Comparison of ENCODE assay signal across 8 cellular contexts in the genomic region with DNA sequence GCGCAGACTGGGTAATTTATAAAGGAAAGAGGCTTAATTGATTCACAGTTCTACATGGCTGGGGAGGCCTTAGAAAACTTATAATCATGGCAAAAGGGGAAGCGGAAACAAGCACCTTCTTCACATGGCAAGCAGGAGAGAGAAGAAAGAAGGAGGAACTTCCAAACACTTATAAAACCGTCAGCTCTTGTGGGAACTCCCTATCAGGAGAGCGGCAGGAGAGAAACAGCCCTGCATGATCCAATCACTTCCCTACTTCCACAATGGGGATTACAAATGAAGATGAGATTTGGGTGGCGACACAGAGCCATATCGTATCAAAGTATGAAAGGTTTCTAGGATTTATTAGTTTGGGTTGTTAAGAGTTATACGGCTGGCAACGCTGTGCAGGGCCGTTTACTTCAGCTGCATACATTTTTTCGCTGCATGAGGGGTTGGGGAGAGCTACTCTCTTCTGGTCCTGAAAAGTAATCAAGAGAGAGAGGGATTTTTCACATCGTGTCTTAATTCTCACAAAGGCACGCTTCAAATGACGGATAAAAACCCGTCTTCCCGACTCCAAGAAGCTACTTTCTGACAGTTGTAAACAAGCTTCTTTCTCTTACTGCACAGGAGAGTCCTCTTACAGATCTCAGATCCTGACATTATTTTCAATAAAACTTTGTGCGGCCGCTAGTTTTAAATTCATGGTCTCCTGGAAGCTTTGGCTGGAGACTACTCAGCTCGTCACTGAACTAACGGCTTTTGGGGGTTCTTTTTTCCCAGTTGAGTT. TPM values are rescaled to one million over a fixed set of nuclear protein-coding genes. Genes with fewer than 3 reads are reported as not detected.
DNase-seq lines count a peak whose midpoint lies in the region; ATAC-seq lines count a peak whose summit lies in the region.

No MANE protein-coding gene starts in this region.

- H3K36me3 Mint-ChIP-seq in T-helper 17 cell (ENCODE audit: low read depth): peaks cover 5% of the 10 kb centered on the region
- no peaks in the 10 kb centered on the region for H3K36me3 Mint-ChIP-seq in naive B cell

- peak; percentile 16 for ATAC-seq in GM19438 (IDR thresholded peaks at IDR 0.05; ENCODE audit: low read depth, unreplicated experiment)
- peak; percentile 6 for ATAC-seq in HG03469 (IDR thresholded peaks at IDR 0.05; ENCODE audit: unreplicated experiment)
- peak; percentile 8 for ATAC-seq in T-helper 17 cell
- ATAC-seq in naive B cell (ENCODE audit: low read depth in 2 of 2): peak; percentile 0 to 1

- DNase-seq in DMS 273 treated with DMSO at 0.1 percent for 48 hours (lab: John Stamatoyannopoulos, UW): peak; percentile 14
- DNase-seq in T-helper 17 cell: no peak
- peak; percentile 37 for DNase-seq in fibroblast of gingiva (ENCODE audit: low read depth)
- peak; percentile 16 for DNase-seq in naive B cell
- no peak for DNase-seq in ureter (ENCODE audit: low spot score)
- no peak for DNase-seq in T-helper 9 cell

- H3K9me3 Mint-ChIP-seq in naive B cell: no peaks in the 10 kb centered on the region

- H3K4me1 Mint-ChIP-seq in T-helper 17 cell: peaks cover 26% of the 10 kb centered on the region
- peaks cover 27 to 47% (median 44%) of the 10 kb centered on the region in 3 donors for H3K4me1 Mint-ChIP-seq in naive B cell

- H3K27ac Mint-ChIP-seq in T-helper 17 cell: peak overlapping the region; percentile 97
- H3K27ac Mint-ChIP-seq in naive B cell: peak overlapping the region; percentile 97 to 100 (median 99)

- H3K4me3 Mint-ChIP-seq in T-helper 17 cell (peak overlapping the region; percentile 95), naive B cell (peak overlapping the region; percentile 86 to 99 (median 98))

- H3K9me3 ChIP-seq in T-helper 17 cell (ENCODE audit: control insufficient read depth, low read length, poor library complexity, severe bottlenecking): no peaks in the 10 kb centered on the region

- H3K27me3 Mint-ChIP-seq in T-helper 17 cell (no peaks in the 10 kb centered on the region), naive B cell (no peaks in the 10 kb centered on the region)

RNA-seq across cellular contexts. Expression of a gene that starts 0.8 kb away (rescaled TPM):
- total RNA-seq in T-helper 17 cell (10 to 100 TPM; 15.4 to 19.9 TPM), ureter (37.1 TPM)
- polyA plus RNA-seq in naive B cell (ENCODE audit: low read depth in 6 of 6): 10 to 100 TPM; 33.2 to 53.2 (median 47.9) TPM

RNA-seq across cellular contexts. Expression of a gene that starts 24.6 kb away (rescaled TPM):
- total RNA-seq in T-helper 17 cell (not detected), ureter (not detected)
- not detected for polyA plus RNA-seq in naive B cell (ENCODE audit: low read depth in 6 of 6)

RNA-seq across cellular contexts. Expression of a gene that starts 57.5 kb away (rescaled TPM):
- total RNA-seq in T-helper 17 cell (1 to 10 TPM; 1.6 to 4.1 TPM), ureter (28.5 TPM)
- polyA plus RNA-seq in naive B cell (ENCODE audit: low read depth in 6 of 6): 1 to 10 TPM in 1 of 6 donors, under 1 TPM in 4, not detected in 1; 0.35 to 1.5 (median 0.60) TPM

Comparison
In these comparisons a context has a peak if more than half of its experiments do, and no peak if none do; other contexts are left out.
1. DNase-seq: peak in DMS 273 treated with DMSO at 0.1 percent for 48 hours (single experiment), fibroblast of gingiva (single experiment) and naive B cell (single experiment); none in T-helper 17 cell (0 of 3), ureter (single experiment) and T-helper 9 cell (single experiment).
2. Peak in every context shown above with its lines, with median percentiles within 50 percentile points of each other: ATAC-seq.